In genomic region chr6:45881705-45882435, GRCh38 we compare ENCODE assay signal across 18 cellular contexts.
"Had no signal": no experiment of that assay in that cellular context is flagged by ENCODE, and none has a peak within 500 bp of the region (broad histone marks: within the 10 kb centered on the region; RNA-seq: fewer than 3 reads in every experiment).

No MANE protein-coding gene starts in this region.

- H3K9ac ChIP-seq: parathyroid adenoma had no signal

- H3K4me1 Mint-ChIP-seq: activated CD4-positive, alpha-beta T cell treated with anti-CD3 and anti-CD28 coated beads for 36 hours; activated naive CD8-positive, alpha-beta T cell treated with anti-CD3 and anti-CD28 coated beads, Interleukin-2, amount 10 ng/mL, durations not matched to agents 7 days and 5 days had no signal

- H3K36me3 ChIP-seq: colonic mucosa, sigmoid colon, spleen, thoracic aorta had no signal

- H3K27me3 ChIP-seq: body of pancreas, colonic mucosa, sigmoid colon, spleen had no signal

- H3K4me1 ChIP-seq: body of pancreas, colonic mucosa, parathyroid adenoma, spleen had no signal

- H3K9me3 ChIP-seq: body of pancreas, colonic mucosa, sigmoid colon, spleen, thoracic aorta had no signal

- H3K4me3 ChIP-seq: body of pancreas, colonic mucosa, sigmoid colon, spleen, thoracic aorta had no signal

- DNase-seq: activated CD4-positive, alpha-beta memory T cell treated with anti-CD3 and anti-CD28 coated beads for 36 hours; activated CD4-positive, alpha-beta T cell treated with anti-CD3 and anti-CD28 coated beads for 36 hours; activated naive CD8-positive, alpha-beta T cell treated with anti-CD3 and anti-CD28 coated beads, Interleukin-2, amount 10 ng/mL, durations not matched to agents 7 days and 5 days; activated T-cell treated with anti-CD3 and anti-CD28 coated beads for 4 hours; amygdala; body of pancreas; caudate nucleus; colonic mucosa; left cardiac atrium; mesendoderm; sigmoid colon; spleen; stimulated activated CD4-positive, alpha-beta T cell treated with anti-CD3 and anti-CD28 coated beads, Interleukin-4, amount 100 ng/mL, for 4 hours; T-helper 17 cell had no signal

- H3K36me3 Mint-ChIP-seq: activated CD4-positive, alpha-beta memory T cell treated with anti-CD3 and anti-CD28 coated beads for 36 hours; activated naive CD8-positive, alpha-beta T cell treated with anti-CD3 and anti-CD28 coated beads, Interleukin-2, amount 10 ng/mL, durations not matched to agents 7 days and 5 days; natural killer cell treated with Interleukin-12 subunit alpha and Interleukin-12 subunit beta and Interleukin-15 and Interleukin-18, amount 100 ng/mL, for 72 hours; stimulated activated memory B cell treated with anti-CD40 and anti-IgM and Interleukin-4, amounts not matched to agents 10 μg/mL and 1 μg/mL and 100 μg/mL, for 72 hours had no signal

- H3K4me3 Mint-ChIP-seq: activated CD4-positive, alpha-beta memory T cell treated with anti-CD3 and anti-CD28 coated beads for 36 hours; activated CD4-positive, alpha-beta T cell treated with anti-CD3 and anti-CD28 coated beads for 36 hours; activated naive CD8-positive, alpha-beta T cell treated with anti-CD3 and anti-CD28 coated beads, Interleukin-2, amount 10 ng/mL, durations not matched to agents 7 days and 5 days; natural killer cell treated with Interleukin-12 subunit alpha and Interleukin-12 subunit beta and Interleukin-15 and Interleukin-18, amount 100 ng/mL, for 72 hours; stimulated activated memory B cell treated with anti-CD40 and anti-IgM and Interleukin-4, amounts not matched to agents 10 μg/mL and 1 μg/mL and 100 μg/mL, for 72 hours; T-helper 17 cell had no signal

- H2AFZ ChIP-seq: parathyroid adenoma had no signal

- H3K27ac ChIP-seq: body of pancreas, colonic mucosa, parathyroid adenoma, sigmoid colon, spleen, thoracic aorta had no signal

- H3K27me3 Mint-ChIP-seq: activated CD4-positive, alpha-beta T cell treated with anti-CD3 and anti-CD28 coated beads for 36 hours; activated naive CD8-positive, alpha-beta T cell treated with anti-CD3 and anti-CD28 coated beads, Interleukin-2, amount 10 ng/mL, durations not matched to agents 7 days and 5 days had no signal

- H3K27ac Mint-ChIP-seq: activated CD4-positive, alpha-beta memory T cell treated with anti-CD3 and anti-CD28 coated beads for 36 hours; activated CD4-positive, alpha-beta T cell treated with anti-CD3 and anti-CD28 coated beads for 36 hours; natural killer cell treated with Interleukin-12 subunit alpha and Interleukin-12 subunit beta and Interleukin-15 and Interleukin-18, amount 100 ng/mL, for 72 hours; stimulated activated memory B cell treated with anti-CD40 and anti-IgM and Interleukin-4, amounts not matched to agents 10 μg/mL and 1 μg/mL and 100 μg/mL, for 72 hours; T-helper 17 cell had no signal

- H3K9me3 Mint-ChIP-seq: activated CD4-positive, alpha-beta memory T cell treated with anti-CD3 and anti-CD28 coated beads for 36 hours; natural killer cell treated with Interleukin-12 subunit alpha and Interleukin-12 subunit beta and Interleukin-15 and Interleukin-18, amount 100 ng/mL, for 72 hours; stimulated activated memory B cell treated with anti-CD40 and anti-IgM and Interleukin-4, amounts not matched to agents 10 μg/mL and 1 μg/mL and 100 μg/mL, for 72 hours had no signal
